Comparison of ENCODE assay signal across 20 cellular contexts in the genomic region with DNA sequence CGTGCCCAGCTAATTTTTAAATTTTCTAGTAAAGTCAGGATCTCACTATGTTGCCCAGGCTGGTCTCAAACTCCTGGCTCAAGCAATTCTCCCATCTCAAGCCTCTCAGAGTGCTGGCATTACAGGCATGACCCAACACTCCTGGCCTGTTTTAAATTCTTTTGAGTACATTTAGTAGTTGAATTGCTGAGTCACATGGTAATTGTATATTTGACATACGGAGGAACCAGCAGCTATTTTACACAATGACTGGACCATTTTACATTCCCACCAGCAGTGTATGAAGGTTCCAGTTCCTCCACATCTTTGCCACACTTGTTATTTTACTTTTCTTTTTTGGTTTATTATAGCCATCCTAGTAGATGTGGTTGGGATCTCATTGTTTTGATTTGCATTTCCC.
"Had no signal": no experiment of that assay in that cellular context is flagged by ENCODE, and none has a peak within 500 bp of the region (broad histone marks: within the 10 kb centered on the region; RNA-seq: fewer than 3 reads in every experiment).

No MANE protein-coding gene starts in this region.

- H3K9me3 ChIP-seq: gastrocnemius medialis, heart right ventricle, ovary, right atrium auricular region, upper lobe of left lung, uterus had no signal

- H2AFZ ChIP-seq: neural progenitor cell had no signal

- ATAC-seq: gastrocnemius medialis; heart right ventricle; left lobe of liver; natural killer cell treated with Interleukin-12 subunit alpha and Interleukin-12 subunit beta and Interleukin-15 and Interleukin-18, amount 100 ng/mL, for 72 hours had no signal

- DNase-seq: effector CD4-positive, alpha-beta T cell; endodermal cell; erythroblast; gastrocnemius medialis; heart right ventricle; hypothalamus; islet precursor cell; nucleus accumbens; ovary; small intestine; stimulated activated CD4-positive, alpha-beta T cell treated with anti-CD3 and anti-CD28 coated beads, Interleukin-12 subunit alpha, Interleukin-12 subunit beta, amount 100 ng/mL, for 4 hours; stimulated activated naive CD4-positive, alpha-beta T cell; upper lobe of left lung; uterus had no signal

- FAIRE-seq: endothelial cell of umbilical vein, small intestine had no signal

- H3K4me2 ChIP-seq: neural progenitor cell had no signal

- H3K27me3 ChIP-seq: gastrocnemius medialis, heart right ventricle, neural progenitor cell, ovary, right atrium auricular region, upper lobe of left lung, uterus had no signal

- H3K4me1 ChIP-seq: gastrocnemius medialis, neural progenitor cell, right atrium auricular region, upper lobe of left lung, uterus had no signal

- H3K4me3 ChIP-seq: coronary artery, gastrocnemius medialis, heart right ventricle, neural progenitor cell, ovary, right atrium auricular region, upper lobe of left lung, uterus had no signal

- H3K36me3 ChIP-seq: neural progenitor cell, ovary, uterus had no signal

- H3K27ac ChIP-seq: coronary artery, gastrocnemius medialis, heart right ventricle, neural progenitor cell, ovary, right atrium auricular region, upper lobe of left lung, uterus had no signal

- H3K9ac ChIP-seq: neural progenitor cell had no signal
